Comparison of ENCODE assay signal across 12 cellular contexts in genomic region chrX:149010026-149010898, GRCh38.
"Had no signal": no experiment of that assay in that cellular context is flagged by ENCODE, and none has a peak within 500 bp of the region (broad histone marks: within the 10 kb centered on the region; RNA-seq: fewer than 3 reads in every experiment).

No MANE protein-coding gene starts in this region.

- H3K9me3 Mint-ChIP-seq: activated naive CD8-positive, alpha-beta T cell treated with anti-CD3 and anti-CD28 coated beads for 36 hours had no signal

- H3K27me3 Mint-ChIP-seq: activated naive CD8-positive, alpha-beta T cell treated with anti-CD3 and anti-CD28 coated beads for 36 hours; naive B cell had no signal

- DNase-seq: activated CD4-positive, alpha-beta T cell treated with anti-CD3 and anti-CD28 coated beads, Interleukin-2, amount 50 U/mL, for 1 hour; activated CD4-positive, CD25-positive, alpha-beta regulatory T cell; activated gamma-delta T cell; activated naive CD8-positive, alpha-beta T cell treated with anti-CD3 and anti-CD28 coated beads for 36 hours; activated T-cell treated with anti-CD3 and anti-CD28 coated beads, Interleukin-2, amount 50 U/mL, for 1 hour; dermis blood vessel endothelial cell; hippocampal formation; midbrain; naive B cell; posterior cingulate gyrus; tibial artery; uterus had no signal

- H3K4me3 Mint-ChIP-seq: activated naive CD8-positive, alpha-beta T cell treated with anti-CD3 and anti-CD28 coated beads for 36 hours; naive B cell had no signal

- H3K36me3 Mint-ChIP-seq: activated naive CD8-positive, alpha-beta T cell treated with anti-CD3 and anti-CD28 coated beads for 36 hours; naive B cell had no signal

- H3K4me1 Mint-ChIP-seq: activated naive CD8-positive, alpha-beta T cell treated with anti-CD3 and anti-CD28 coated beads for 36 hours; naive B cell had no signal

- H3K27ac Mint-ChIP-seq: activated naive CD8-positive, alpha-beta T cell treated with anti-CD3 and anti-CD28 coated beads for 36 hours had no signal
